Comparison of ENCODE assay signal across 29 cellular contexts in genomic region chr20:5484346-5484745, GRCh38.
"Had no signal": no experiment of that assay in that cellular context is flagged by ENCODE, and none has a peak within 500 bp of the region (broad histone marks: within the 10 kb centered on the region; RNA-seq: fewer than 3 reads in every experiment).

No MANE protein-coding gene starts in this region.

- H3K36me3 ChIP-seq: ascending aorta, cardiac muscle cell, SJSA1 had no signal

- ATAC-seq: activated CD4-positive, alpha-beta T cell treated with anti-CD3 and anti-CD28 coated beads for 36 hours; activated CD4-positive, CD25-positive, alpha-beta regulatory T cell treated with anti-CD3 and anti-CD28 coated beads, Interleukin-2, amount 50 U/mL, for 24 hours; activated CD8-positive, alpha-beta T cell treated with anti-CD3 and anti-CD28 coated beads, Interleukin-2, amount 10 ng/mL, durations not matched to agents 7 days and 5 days; activated T-cell treated with anti-CD3 and anti-CD28 coated beads, Interleukin-2, amount 50 U/mL, for 72 hours; activated T-helper 17 cell treated with anti-CD3 and anti-CD28 coated beads, Interleukin-2, amount 50 U/mL, for 72 hours had no signal

- H3K27ac ChIP-seq: ascending aorta, cardiac muscle cell, KMS-11, PC-9, SJSA1 had no signal

- FAIRE-seq: TTC549 had no signal

- H3K4me1 ChIP-seq: ascending aorta, SJSA1 had no signal

- H3K9me3 ChIP-seq: ascending aorta, SJSA1, SK-N-SH had no signal

- H3K9ac ChIP-seq: KMS-11, SK-N-SH had no signal

- H3K4me2 ChIP-seq: KMS-11, PC-9, SK-N-SH had no signal

- H3K9me3 Mint-ChIP-seq: activated CD4-positive, alpha-beta T cell treated with anti-CD3 and anti-CD28 coated beads, Interleukin-2, amount 10 ng/mL, durations not matched to agents 7 days and 5 days; activated naive CD4-positive, alpha-beta T cell treated with anti-CD3 and anti-CD28 coated beads, Interleukin-2, amount 50 U/mL, for 24 hours; activated naive CD8-positive, alpha-beta T cell treated with anti-CD3 and anti-CD28 coated beads, Interleukin-2, amount 10 ng/mL, durations not matched to agents 7 days and 5 days; activated T-cell treated with anti-CD3 and anti-CD28 coated beads, Interleukin-2, amount 50 U/mL, for 72 hours; activated T-helper 17 cell treated with anti-CD3 and anti-CD28 coated beads, Interleukin-2, amount 50 U/mL, for 72 hours; T-helper 1 cell treated with Interleukin-12 subunit alpha and Interleukin-12 subunit beta and Interleukin-4 antibody, amounts not matched to agents 30 μg/mL and 1 μg/mL, for 36 hours; T-helper 2 cell treated with Interferon-gamma antibody and Interleukin-4, amounts not matched to agents 5 μg/mL and 100 μg/mL, for 36 hours had no signal

- H2AFZ ChIP-seq: PC-9 had no signal

- H3K4me1 Mint-ChIP-seq: activated T-helper 17 cell treated with anti-CD3 and anti-CD28 coated beads, Interleukin-2, amount 50 U/mL, for 72 hours had no signal

- H3K4me3 ChIP-seq: ascending aorta, cardiac muscle cell, PC-9, SJSA1 had no signal

- H3K36me3 Mint-ChIP-seq: activated naive CD4-positive, alpha-beta T cell treated with anti-CD3 and anti-CD28 coated beads, Interleukin-2, amount 50 U/mL, for 24 hours; activated naive CD8-positive, alpha-beta T cell treated with anti-CD3 and anti-CD28 coated beads, Interleukin-2, amount 10 ng/mL, durations not matched to agents 7 days and 5 days had no signal

- DNase-seq: activated CD4-positive, alpha-beta T cell treated with anti-CD3 and anti-CD28 coated beads for 36 hours; activated CD4-positive, alpha-beta T cell treated with anti-CD3 and anti-CD28 coated beads, Interleukin-2, amount 10 ng/mL, durations not matched to agents 7 days and 5 days; activated CD4-positive, alpha-beta T cell treated with anti-CD3 and anti-CD28 coated beads, Interleukin-2, amount 50 U/mL, for 48 hours; activated CD8-positive, alpha-beta memory T cell treated with anti-CD3 and anti-CD28 coated beads, Interleukin-2, amount 50 U/mL, for 48 hours; activated CD8-positive, alpha-beta T cell treated with anti-CD3 and anti-CD28 coated beads, Interleukin-2, amount 10 ng/mL, durations not matched to agents 7 days and 5 days; activated gamma-delta T cell; activated naive CD4-positive, alpha-beta T cell treated with Interleukin-2 at 50 U/mL for 16 hours; activated naive CD8-positive, alpha-beta T cell treated with anti-CD3 and anti-CD28 coated beads, Interleukin-2, amount 10 ng/mL, durations not matched to agents 7 days and 5 days; activated T-cell treated with anti-CD3 and anti-CD28 coated beads, Interleukin-2, amount 50 U/mL, for 72 hours; amygdala; NCI-H1105; NCI-H1417 treated with DMSO at 0.1 percent for 48 hours; NCI-H1694 treated with DMSO at 0.1 percent for 48 hours; NCI-H2029; NCI-H345; NCI-H524 treated with DMSO at 0.1 percent for 48 hours; PC-9; Right ventricle myocardium superior; SK-N-SH had no signal

- H3K27me3 ChIP-seq: ascending aorta had no signal

- H3K4me3 Mint-ChIP-seq: activated CD4-positive, alpha-beta T cell treated with anti-CD3 and anti-CD28 coated beads for 36 hours; activated CD4-positive, alpha-beta T cell treated with anti-CD3 and anti-CD28 coated beads, Interleukin-2, amount 10 ng/mL, durations not matched to agents 7 days and 5 days; activated CD8-positive, alpha-beta T cell treated with anti-CD3 and anti-CD28 coated beads, Interleukin-2, amount 10 ng/mL, durations not matched to agents 7 days and 5 days; activated naive CD4-positive, alpha-beta T cell treated with anti-CD3 and anti-CD28 coated beads, Interleukin-2, amount 50 U/mL, for 24 hours; activated naive CD8-positive, alpha-beta T cell treated with anti-CD3 and anti-CD28 coated beads, Interleukin-2, amount 10 ng/mL, durations not matched to agents 7 days and 5 days; activated T-cell treated with anti-CD3 and anti-CD28 coated beads, Interleukin-2, amount 50 U/mL, for 72 hours; activated T-helper 17 cell treated with anti-CD3 and anti-CD28 coated beads, Interleukin-2, amount 50 U/mL, for 72 hours; T-helper 1 cell treated with Interleukin-12 subunit alpha and Interleukin-12 subunit beta and Interleukin-4 antibody, amounts not matched to agents 30 μg/mL and 1 μg/mL, for 36 hours; T-helper 2 cell treated with Interferon-gamma antibody and Interleukin-4, amounts not matched to agents 5 μg/mL and 100 μg/mL, for 36 hours had no signal

- H3K27me3 Mint-ChIP-seq: activated naive CD8-positive, alpha-beta T cell treated with anti-CD3 and anti-CD28 coated beads, Interleukin-2, amount 10 ng/mL, durations not matched to agents 7 days and 5 days had no signal
